Comparison of ENCODE assay signal across 18 cellular contexts in the genomic region with DNA sequence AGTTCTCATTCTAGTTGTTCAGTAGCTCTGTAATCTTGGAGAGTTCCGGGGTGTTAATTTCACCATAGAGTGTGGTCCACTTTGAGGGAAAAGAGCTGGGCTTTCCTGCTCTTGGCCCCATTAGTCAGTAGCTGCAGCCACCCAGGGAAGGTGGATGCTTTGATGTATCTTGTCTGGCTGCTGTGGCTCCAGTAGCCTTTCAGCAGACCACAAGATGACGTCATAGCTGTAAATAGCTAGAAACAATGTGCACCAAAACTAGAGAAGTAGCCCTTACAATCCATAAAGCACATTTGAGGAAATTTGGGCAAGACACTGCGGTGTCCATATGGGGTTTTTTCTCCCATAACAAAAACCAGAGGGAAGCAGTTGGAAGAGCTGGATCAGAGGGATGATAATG. TPM values are rescaled to one million over a fixed set of nuclear protein-coding genes. Genes with fewer than 3 reads are reported as not detected.
A peak's percentile ranks its signal among the peaks of the same experiment; 100 is the strongest.
DNase-seq lines count a peak whose midpoint lies in the region; ATAC-seq, FAIRE-seq and TF ChIP-seq lines count a peak whose summit lies in the region.
"Had no signal": no experiment of that assay in that cellular context is flagged by ENCODE, and none has a peak within 500 bp of the region (broad histone marks: within the 10 kb centered on the region; RNA-seq: fewer than 3 reads in every experiment).

No MANE protein-coding gene starts in this region.

- POLR2A ChIA-PET in MCF 10A (lab: Yijun Ruan, JAX): no interaction called here

- DNase-seq in mammary epithelial cell: peak; percentile 10
- no peak for DNase-seq in MCF 10A (ENCODE audit: unreplicated experiment)
- peak; percentile 25 for DNase-seq in MM.1S
- peak; percentile 6 for DNase-seq in amniotic epithelial cell (ENCODE audit: low read depth)
- peak; percentile 2 for DNase-seq in urothelium cell line (ENCODE audit: low spot score)
- DNase-seq in stimulated activated CD8-positive, alpha-beta memory T cell treated with anti-CD3 and anti-CD28 coated beads, Interleukin-4, amount 100 ng/mL, for 48 hours: no peak
- DNase-seq in hypothalamus (lab: John Stamatoyannopoulos, UW): no peak
- no peak for DNase-seq in activated CD8-positive, alpha-beta memory T cell treated with anti-CD3 and anti-CD28 coated beads, Interleukin-2, amount 10 ng/mL, durations not matched to agents 7 days and 5 days
- DNase-seq: C1 segment of cervical spinal cord; H7; NCI-H1417; NCI-H1930; NCI-H526 treated with DMSO at 0.1 percent for 48 hours; NK-92 treated with Interleukin-12 subunit alpha and Interleukin-12 subunit beta, amount 100 ng/mL, for 24 hours; SW 1271 had no signal

- H3K36me3 ChIP-seq in mammary epithelial cell (ENCODE audit: insufficient read depth, low read length) (no peaks in the 10 kb centered on the region), MM.1S (replicated peaks; ENCODE audit: insufficient read depth, low read length) (no peaks in the 10 kb centered on the region)

- H4K20me1 ChIP-seq in mammary epithelial cell (ENCODE audit: insufficient read depth, low read length): no peaks in the 10 kb centered on the region
- H4K20me1 ChIP-seq in MM.1S (ENCODE audit: insufficient read depth, low read length): no peaks in the 10 kb centered on the region

- H3K27me3 Mint-ChIP-seq in MCF 10A (ENCODE audit: insufficient read depth, unreplicated experiment): peaks cover 57% of the 10 kb centered on the region
- peaks cover 6% of the 10 kb centered on the region for H3K27me3 Mint-ChIP-seq in activated CD8-positive, alpha-beta memory T cell treated with anti-CD3 and anti-CD28 coated beads, Interleukin-2, amount 10 ng/mL, durations not matched to agents 7 days and 5 days

- no peak for FAIRE-seq in urothelium cell line (lab: Jason Lieb, UNC)
- FAIRE-seq: GM19239, HTR-8/SVneo had no signal

- no peaks in the 10 kb centered on the region for H3K4me1 Mint-ChIP-seq in MCF 10A (ENCODE audit: insufficient read depth, unreplicated experiment)
- H3K4me1 Mint-ChIP-seq in activated CD8-positive, alpha-beta memory T cell treated with anti-CD3 and anti-CD28 coated beads, Interleukin-2, amount 10 ng/mL, durations not matched to agents 7 days and 5 days: peaks cover 1% of the 10 kb centered on the region

- no peaks in the 10 kb centered on the region for H3F3A ChIP-seq in MM.1S (ENCODE audit: insufficient read depth, low read length)

- BruUV-seq in mammary epithelial cell (replicated peaks; lab: Mats Ljungman, UMichigan) (no TSS peak), MCF 10A (replicated peaks; lab: Mats Ljungman, UMichigan) (no TSS peak)

- ATAC-seq in activated CD8-positive, alpha-beta memory T cell treated with anti-CD3 and anti-CD28 coated beads, Interleukin-2, amount 10 ng/mL, durations not matched to agents 7 days and 5 days: no peak

- no peaks in the 10 kb centered on the region for H3K36me3 Mint-ChIP-seq in MCF 10A (ENCODE audit: insufficient read depth, unreplicated experiment)
- no peaks in the 10 kb centered on the region for H3K36me3 Mint-ChIP-seq in activated CD8-positive, alpha-beta memory T cell treated with anti-CD3 and anti-CD28 coated beads, Interleukin-2, amount 10 ng/mL, durations not matched to agents 7 days and 5 days

- H3K4me2 ChIP-seq in mammary epithelial cell (ENCODE audit: insufficient read depth, low read depth, low read length) (no peak overlapping the region), MM.1S (ENCODE audit: low read depth, low read length) (no peak overlapping the region)

- H3K4me3 ChIP-seq in mammary epithelial cell (replicated peaks in 1 of 3; ENCODE audit: insufficient read depth in 1 of 3, low read depth in 2 of 3, low read length in 3 of 3): no peak overlapping the region
- H3K4me3 ChIP-seq in MM.1S (ENCODE audit: low read length): no peak overlapping the region

- H3K4me3 Mint-ChIP-seq in MCF 10A (ENCODE audit: unreplicated experiment): no peak overlapping the region
- no peak overlapping the region for H3K4me3 Mint-ChIP-seq in activated CD8-positive, alpha-beta memory T cell treated with anti-CD3 and anti-CD28 coated beads, Interleukin-2, amount 10 ng/mL, durations not matched to agents 7 days and 5 days

- in situ Hi-C loops in mammary epithelial cell (cut with MboI; ENCODE audit: low sequenced_read_pairs in 2 of 2): no loop called here

- no peaks in the 10 kb centered on the region for H3K27me3 ChIP-seq in mammary epithelial cell (ENCODE audit: insufficient read depth, low read length)
- no peaks in the 10 kb centered on the region for H3K27me3 ChIP-seq in MM.1S (replicated peaks; ENCODE audit: insufficient read depth, low read length)

- intact Hi-C loops in mammary epithelial cell (cut with micrococcal nuclease): no loop called here
- intact Hi-C loops in MCF 10A (cut with micrococcal nuclease): no loop called here

- H2AFZ ChIP-seq in mammary epithelial cell (ENCODE audit: low read depth, low read length): no peak overlapping the region
- H2AFZ ChIP-seq in MM.1S (ENCODE audit: low read length): no peak overlapping the region

- TF ChIP-seq CTCF in mammary epithelial cell (conservative IDR thresholded peaks at IDR 0.05 in 1 of 2, IDR thresholded peaks at IDR 0.05 in 1 of 2; ENCODE audit: extremely low read depth in 1 of 2, insufficient read depth in 1 of 2, low read depth in 1 of 2, low read length in 2 of 2) (no peak), MCF 10A (IDR thresholded peaks at IDR 0.05; ENCODE audit: unreplicated experiment) (no peak), MM.1S (IDR thresholded peaks at IDR 0.05; ENCODE audit: low read length) (no peak)

- dilution Hi-C loops in mammary epithelial cell (cut with HindIII; ENCODE audit: low sequenced_read_pairs): no loop called here

- no peaks in the 10 kb centered on the region for H3K9me2 ChIP-seq in MM.1S (replicated peaks; ENCODE audit: insufficient read depth, low read length)

- H3K9me3 ChIP-seq in mammary epithelial cell (replicated peaks; ENCODE audit: insufficient read depth, low read length): no peaks in the 10 kb centered on the region
- no peaks in the 10 kb centered on the region for H3K9me3 ChIP-seq in MM.1S (replicated peaks; ENCODE audit: insufficient read depth, low read length)

- no peaks in the 10 kb centered on the region for H3K9me3 Mint-ChIP-seq in MCF 10A (ENCODE audit: unreplicated experiment)
- H3K9me3 Mint-ChIP-seq in activated CD8-positive, alpha-beta memory T cell treated with anti-CD3 and anti-CD28 coated beads, Interleukin-2, amount 10 ng/mL, durations not matched to agents 7 days and 5 days (ENCODE audit: low read depth): no peaks in the 10 kb centered on the region

- CTCF ChIA-PET in mammary epithelial cell (lab: Charles Lee; ENCODE audit: low non-redundant PET): no interaction called here
- CTCF ChIA-PET in MCF 10A (lab: Yijun Ruan, JAX): no interaction called here
- CTCF ChIA-PET in activated CD8-positive, alpha-beta memory T cell treated with anti-CD3 and anti-CD28 coated beads, Interleukin-2, amount 10 ng/mL, durations not matched to agents 7 days and 5 days (lab: Charles Lee): interaction anchor here (3.2 kb wide), 1 partner anchor 12 kb away, joined by 26 read pairs; no protein-coding TSS in a partner anchor

- WGBS in mammary epithelial cell (ENCODE audit: low coverage, missing lambda C conversion rate): 52% methylated on average over 3 of the region's 3 CpGs

- H3K9ac ChIP-seq in mammary epithelial cell (ENCODE audit: insufficient read depth, low read length) (no peak overlapping the region), MM.1S (ENCODE audit: low read length) (no peak overlapping the region)

- H3K79me2 ChIP-seq in mammary epithelial cell (ENCODE audit: insufficient read depth, low read length) (no peaks in the 10 kb centered on the region), MM.1S (ENCODE audit: low read length) (no peaks in the 10 kb centered on the region)

- H3K4me1 ChIP-seq in mammary epithelial cell (ENCODE audit: insufficient read depth, low read length): no peaks in the 10 kb centered on the region
- no peaks in the 10 kb centered on the region for H3K4me1 ChIP-seq in MM.1S (ENCODE audit: low read length)

- H3K27ac ChIP-seq in mammary epithelial cell (ENCODE audit: insufficient read depth, low read depth, low read length): no peak overlapping the region
- no peak overlapping the region for H3K27ac ChIP-seq in MM.1S (ENCODE audit: low read length)
- H3K27ac ChIP-seq: HL-60 had no signal

- no peak overlapping the region for H3K27ac Mint-ChIP-seq in MCF 10A (ENCODE audit: low read depth, unreplicated experiment)
- no peak overlapping the region for H3K27ac Mint-ChIP-seq in activated CD8-positive, alpha-beta memory T cell treated with anti-CD3 and anti-CD28 coated beads, Interleukin-2, amount 10 ng/mL, durations not matched to agents 7 days and 5 days

RNA-seq across cellular contexts. Expression of a gene that starts 32.9 kb away (rescaled TPM):
- 10 to 100 TPM; 19.2 to 51.3 TPM for total RNA-seq in mammary epithelial cell
- 38.0 TPM for polyA plus RNA-seq in mammary epithelial cell
- polyA minus RNA-seq in mammary epithelial cell: 60.4 TPM
- 27.3 and 45.1 TPM in 2 replicates for total RNA-seq in MCF 10A (2022)
- 10 to 100 TPM; 72.8 to 77.8 TPM for total RNA-seq in activated CD8-positive, alpha-beta memory T cell treated with anti-CD3 and anti-CD28 coated beads, Interleukin-2, amount 10 ng/mL, durations not matched to agents 7 days and 5 days

Comparison
In these comparisons a context has a peak if more than half of its experiments do, and no peak if none do; other contexts are left out.
1. DNase-seq: peak in mammary epithelial cell (single experiment), MM.1S (single experiment), amniotic epithelial cell (single experiment) and urothelium cell line (single experiment); none in MCF 10A (single experiment), stimulated activated CD8-positive, alpha-beta memory T cell treated with anti-CD3 and anti-CD28 coated beads, Interleukin-4, amount 100 ng/mL, for 48 hours (single experiment), hypothalamus (0 of 51) and activated CD8-positive, alpha-beta memory T cell treated with anti-CD3 and anti-CD28 coated beads, Interleukin-2, amount 10 ng/mL, durations not matched to agents 7 days and 5 days (single experiment).